In the genomic region with DNA sequence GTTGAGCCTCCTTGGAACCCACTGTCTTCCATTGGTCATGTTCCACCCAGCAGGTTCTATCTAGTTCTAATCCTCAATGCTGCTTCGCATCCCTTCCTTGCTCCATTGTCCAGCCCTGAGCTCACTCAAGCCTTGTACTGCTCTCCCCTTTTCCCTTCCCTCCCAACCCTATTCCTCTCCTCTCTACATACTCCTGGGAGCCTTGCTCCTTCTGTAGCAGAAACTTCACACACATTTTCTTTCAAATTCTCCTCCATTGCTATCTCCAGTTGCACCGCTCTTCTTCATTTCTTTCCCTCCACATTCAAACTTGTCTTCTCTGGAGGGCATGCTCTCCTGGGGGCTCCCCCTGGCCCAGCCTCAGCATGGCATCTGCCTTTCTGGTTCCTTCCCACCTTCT, we compare ENCODE assay signal across 25 cellular contexts. TPM values are rescaled to one million over a fixed set of nuclear protein-coding genes. Genes with fewer than 3 reads are reported as not detected.
"Had no signal": no experiment of that assay in that cellular context is flagged by ENCODE, and none has a peak within 500 bp of the region (broad histone marks: within the 10 kb centered on the region; RNA-seq: fewer than 3 reads in every experiment).

No MANE protein-coding gene starts in this region.

- H3K4me1 Mint-ChIP-seq: immature natural killer cell, memory B cell, natural killer cell had no signal

- H3K4me3 ChIP-seq: esophagus squamous epithelium, gastroesophageal sphincter, left lung, lower lobe of right lung, pancreas, prostate gland, sigmoid colon, skin epidermis, tibial artery, upper lobe of right lung, vagina had no signal

- H3K9me3 Mint-ChIP-seq: memory B cell; mesothelial cell of epicardium; natural killer cell; neural crest cell; stimulated activated naive CD8-positive, alpha-beta T cell treated with anti-CD3 and anti-CD28 coated beads, Interleukin-15, Interleukin-2, amounts not matched to agents 100 ng/mL and 50 ng/mL, for 24 hours had no signal

- H3K4me1 ChIP-seq: esophagus squamous epithelium, gastroesophageal sphincter, left lung, lower lobe of right lung, pancreas, prostate gland, sigmoid colon, tibial artery, upper lobe of right lung, vagina had no signal

- H3K36me3 Mint-ChIP-seq: immature natural killer cell, memory B cell, mesothelial cell of epicardium, natural killer cell had no signal

- DNase-seq: effector memory CD4-positive, alpha-beta T cell; esophagus squamous epithelium; foreskin fibroblast; glutamatergic neuron; immature natural killer cell; left lung; lower lobe of right lung; natural killer cell; nucleus accumbens; pancreas; sigmoid colon; stimulated activated CD4-positive, alpha-beta T cell treated with anti-CD3 and anti-CD28 coated beads, Interleukin-12 subunit alpha, Interleukin-12 subunit beta, amount 100 ng/mL, for 4 hours; tibial artery; upper lobe of right lung had no signal

- H3K27ac ChIP-seq: epithelial cell of prostate, esophagus squamous epithelium, gastroesophageal sphincter, left lung, lower lobe of right lung, pancreas, prostate gland, sigmoid colon, skin epidermis, tibial artery, upper lobe of right lung, vagina had no signal

- ATAC-seq: gastroesophageal sphincter, left lung, lower lobe of right lung, natural killer cell, pancreas, upper lobe of right lung had no signal

- H3K27me3 ChIP-seq: gastroesophageal sphincter, left lung, pancreas, sigmoid colon, tibial artery, upper lobe of right lung, vagina had no signal

- H3K4me3 Mint-ChIP-seq: immature natural killer cell; memory B cell; mesothelial cell of epicardium; natural killer cell; neural crest cell; stimulated activated naive CD8-positive, alpha-beta T cell treated with anti-CD3 and anti-CD28 coated beads, Interleukin-15, Interleukin-2, amounts not matched to agents 100 ng/mL and 50 ng/mL, for 24 hours had no signal

- H3K36me3 ChIP-seq: esophagus squamous epithelium, gastroesophageal sphincter, left lung, lower lobe of right lung, pancreas, prostate gland, sigmoid colon, tibial artery, upper lobe of right lung, vagina had no signal

- H3K27ac Mint-ChIP-seq: immature natural killer cell; memory B cell; mesothelial cell of epicardium; natural killer cell; stimulated activated naive CD8-positive, alpha-beta T cell treated with anti-CD3 and anti-CD28 coated beads, Interleukin-15, Interleukin-2, amounts not matched to agents 100 ng/mL and 50 ng/mL, for 24 hours had no signal

- H3K9me3 ChIP-seq: esophagus squamous epithelium, gastroesophageal sphincter, left lung, lower lobe of right lung, pancreas, prostate gland, sigmoid colon, tibial artery, upper lobe of right lung, vagina had no signal

RNA-seq across cellular contexts. Expression of a gene that starts 14.5 kb away (rescaled TPM):
- total RNA-seq: esophagus squamous epithelium, gastroesophageal sphincter, myocyte, upper lobe of right lung, vagina had no signal
- polyA plus RNA-seq: keratinocyte had no signal
